ENCODE assay signal across 24 cellular contexts in the genomic region with DNA sequence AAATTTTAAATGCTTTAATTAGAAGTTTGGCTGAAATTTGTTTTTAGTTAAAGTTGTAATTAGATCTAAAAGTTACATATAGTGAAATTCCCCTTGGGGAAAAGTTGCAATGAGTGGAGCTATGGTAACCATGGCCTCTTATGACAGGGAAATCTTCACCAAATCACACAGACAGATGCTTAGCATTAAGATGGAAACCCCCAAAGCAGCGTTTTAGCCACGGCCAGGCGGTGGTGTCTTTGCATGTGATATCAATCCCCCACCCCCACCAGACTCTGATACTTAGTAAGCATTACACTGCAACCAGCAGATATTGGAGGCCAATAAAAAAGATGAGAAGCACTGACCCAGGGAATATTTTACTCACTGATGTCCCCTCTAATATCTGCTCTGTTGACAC.
"Had no signal": no experiment of that assay in that cellular context is flagged by ENCODE, and none has a peak within 500 bp of the region (broad histone marks: within the 10 kb centered on the region; RNA-seq: fewer than 3 reads in every experiment).

No MANE protein-coding gene starts in this region.

- H3K4me3 Mint-ChIP-seq: activated B cell treated with CpG ODN at 0.5 μM for 24 hours; activated T-cell treated with anti-CD3 and anti-CD28 coated beads, Interleukin-2, amount 50 U/mL, for 4 hours; natural killer cell treated with Interleukin-12 subunit alpha and Interleukin-12 subunit beta and Interleukin-15 and Interleukin-18, amount 100 ng/mL, for 72 hours; type B pancreatic cell had no signal

- FAIRE-seq: endometrium had no signal

- ATAC-seq: activated T-cell treated with anti-CD3 and anti-CD28 coated beads, Interleukin-2, amount 50 U/mL, for 4 hours; heart left ventricle; left cardiac atrium; natural killer cell treated with Interleukin-12 subunit alpha and Interleukin-12 subunit beta and Interleukin-15 and Interleukin-18, amount 100 ng/mL, for 72 hours; psoas muscle had no signal

- H3K4me3 ChIP-seq: heart left ventricle, ovary, psoas muscle, right atrium auricular region, spleen, thoracic aorta, vagina had no signal

- H3K9me3 Mint-ChIP-seq: activated B cell treated with CpG ODN at 0.5 μM for 24 hours; activated T-cell treated with anti-CD3 and anti-CD28 coated beads, Interleukin-2, amount 50 U/mL, for 4 hours; activated T-helper 2 cell treated with anti-CD3 and anti-CD28 coated beads, Interferon-gamma antibody, Interleukin-2, Interleukin-4, amounts not matched to agents 10 μg/mL and 5 μg/mL and 100 μg/mL, durations not matched to agents 14 hours and 24 hours and 36 hours; natural killer cell treated with Interleukin-12 subunit alpha and Interleukin-12 subunit beta and Interleukin-15 and Interleukin-18, amount 100 ng/mL, for 72 hours; type B pancreatic cell had no signal

- H3K27me3 ChIP-seq: heart left ventricle, neutrophil, ovary, right atrium auricular region, spleen, vagina had no signal

- H3K27ac Mint-ChIP-seq: activated B cell treated with CpG ODN at 0.5 μM for 24 hours had no signal

- H3K27me3 Mint-ChIP-seq: activated B cell treated with CpG ODN at 0.5 μM for 24 hours; natural killer cell treated with Interleukin-12 subunit alpha and Interleukin-12 subunit beta and Interleukin-15 and Interleukin-18, amount 100 ng/mL, for 72 hours; type B pancreatic cell had no signal

- DNase-seq: activated B cell treated with CpG ODN at 0.5 μM for 24 hours; activated CD4-positive, alpha-beta T cell treated with anti-CD3 and anti-CD28 coated beads for 4 hours; activated CD4-positive, alpha-beta T cell treated with anti-CD3 and anti-CD28 coated beads, Interleukin-2, amount 50 U/mL, for 48 hours; activated CD8-positive, alpha-beta memory T cell treated with anti-CD3 and anti-CD28 coated beads, Interleukin-2, amount 50 U/mL, for 48 hours; activated naive CD4-positive, alpha-beta T cell; activated T-cell treated with anti-CD3 and anti-CD28 coated beads, Interleukin-2, amount 50 U/mL, for 4 hours; cerebellar nuclear complex; cortex of kidney; heart left ventricle; islet precursor cell; left cardiac atrium; midbrain; ovary; psoas muscle; spleen; T1000 had no signal
